ENCODE assay signal across 17 cellular contexts in genomic region chr12:48882972-48883304, GRCh38. TPM values are rescaled to one million over a fixed set of nuclear protein-coding genes. Genes with fewer than 3 reads are reported as not detected.
DNase-seq lines count a peak whose midpoint lies in the region; ATAC-seq and TF ChIP-seq lines count a peak whose summit lies in the region.
"Had no signal": no experiment of that assay in that cellular context is flagged by ENCODE, and none has a peak within 500 bp of the region (broad histone marks: within the 10 kb centered on the region; RNA-seq: fewer than 3 reads in every experiment).

No MANE protein-coding gene starts in this region.

- H3K36me3 Mint-ChIP-seq in H9 (ENCODE audit: insufficient read depth in 1 of 3, low read depth in 3 of 3): no peaks in the 10 kb centered on the region
- H3K36me3 Mint-ChIP-seq: memory B cell had no signal

- peak overlapping the region; percentile 24 for H3K18ac ChIP-seq in H9 (ENCODE audit: insufficient read length, low read depth, low read length)
- H3K18ac ChIP-seq in neuronal stem cell (ENCODE audit: low read length): peak overlapping the region; percentile 92

- no peak overlapping the region for H4K5ac ChIP-seq in H9 (ENCODE audit: insufficient read length, low read depth, low read length)

- H4K20me1 ChIP-seq in H9 (ENCODE audit: control insufficient read depth, insufficient read depth, insufficient read length): no peaks in the 10 kb centered on the region

- H4K8ac ChIP-seq in H9 (replicated peaks; ENCODE audit: insufficient read length, low read depth, low read length) (no peak overlapping the region), neuronal stem cell (ENCODE audit: low read depth, low read length) (no peak overlapping the region)

- no peaks in the 10 kb centered on the region for H3K36me3 ChIP-seq in iPS-20b (ENCODE audit: insufficient read depth, low read depth, low read length)
- no peaks in the 10 kb centered on the region for H3K36me3 ChIP-seq in neuronal stem cell (replicated peaks in 1 of 2; ENCODE audit: control insufficient read depth in 2 of 2, insufficient read depth in 2 of 2, low read length in 2 of 2)
- H3K36me3 ChIP-seq: spleen had no signal

- TF ChIP-seq CTCF in H9 (conservative IDR thresholded peaks at IDR 0.05): no peak

- no peak overlapping the region for H2BK12ac ChIP-seq in H9 (ENCODE audit: insufficient read length, low read depth, low read length)
- H2BK12ac ChIP-seq in neuronal stem cell (ENCODE audit: low read length): peak overlapping the region; percentile 67

- no peak overlapping the region for H3T11ph ChIP-seq in H9 (ENCODE audit: low read length)

- peak overlapping the region in 1 of 2 experiments; percentile 38; a peak in 1 of 5 replicates for H3K4me3 Mint-ChIP-seq in H9
- H3K4me3 Mint-ChIP-seq: memory B cell, T-helper 17 cell had no signal

- H3K9me3 ChIP-seq in H9 (ENCODE audit: control insufficient read depth, low read depth, low read length): no peaks in the 10 kb centered on the region
- H3K9me3 ChIP-seq in iPS-20b (ENCODE audit: insufficient read depth, low read depth, low read length): no peaks in the 10 kb centered on the region
- no peaks in the 10 kb centered on the region for H3K9me3 ChIP-seq in neuronal stem cell (replicated peaks in 1 of 2; ENCODE audit: control insufficient read depth in 2 of 2, insufficient read depth in 1 of 2, low read depth in 1 of 2, low read length in 2 of 2)
- H3K9me3 ChIP-seq: spleen had no signal

- H2AFZ ChIP-seq in H9 (ENCODE audit: low read length): no peak overlapping the region
- H2AFZ ChIP-seq in neuronal stem cell (ENCODE audit: low read length): peak overlapping the region; percentile 79

- H4K91ac ChIP-seq in H9 (ENCODE audit: insufficient read length, low read depth, low read length) (no peak overlapping the region), neuronal stem cell (ENCODE audit: low read depth, low read length, poor library complexity) (no peak overlapping the region)

- no CpG with 5 or more reads among the region's 3 CpGs for WGBS in H9 (ENCODE audit: extremely low coverage, insufficient read length, low lambda C conversion rate)
- WGBS in neuronal stem cell (ENCODE audit: extremely low coverage in 2 of 2, insufficient read length in 2 of 2, insufficient replicate concordance in 1 of 2), 2 donors: no CpG with 5 or more reads among the region's 3 CpGs

- peaks cover 28 to 50% of the 10 kb centered on the region in 2 experiments for H3K4me1 Mint-ChIP-seq in H9

- H2BK15ac ChIP-seq in H9 (ENCODE audit: low read depth, low read length) (no peak overlapping the region), neuronal stem cell (ENCODE audit: low read length) (no peak overlapping the region)

- H3K4me1 ChIP-seq in H9 (ENCODE audit: insufficient read depth, low read length) (peaks cover 4% of the 10 kb centered on the region; the same call in 1 of the 2 replicates), iPS-20b (ENCODE audit: insufficient read depth, low read length) (peaks cover 28% of the 10 kb centered on the region), neuronal stem cell (ENCODE audit: control insufficient read depth in 2 of 2, insufficient read depth in 1 of 2, low read depth in 1 of 2, low read length in 2 of 2) (peaks cover 22 to 29% of the 10 kb centered on the region in 2 donors)

- H3K23ac ChIP-seq in H9 (ENCODE audit: insufficient read length, low read depth, low read length) (no peak overlapping the region), neuronal stem cell (ENCODE audit: low read depth, low read length, poor library complexity) (no peak overlapping the region)

- H3K4me3 ChIP-seq in iPS-20b (ENCODE audit: low read length) (peak overlapping the region; percentile 54), neuronal stem cell (ENCODE audit: low read length in 2 of 2) (peak overlapping the region in 1 of 2 donors; percentile 27)

- no peaks in the 10 kb centered on the region for H3K79me2 ChIP-seq in H9 (ENCODE audit: insufficient read depth, low read length)

- H3K27ac ChIP-seq in H9 (ENCODE audit: insufficient read length, low read depth, low read length) (no peak overlapping the region), angular gyrus (ENCODE audit: low read depth, low read length) (peak overlapping the region; percentile 68), iPS-20b (ENCODE audit: low read length) (no peak overlapping the region), neuronal stem cell (replicated peaks; ENCODE audit: low read length) (peak overlapping the region; percentile 95)
- H3K27ac ChIP-seq: spleen had no signal

- H3K9ac ChIP-seq in H9 (ENCODE audit: extremely low read depth, insufficient read length, low read length) (no peak overlapping the region), iPS-20b (ENCODE audit: low read depth, low read length) (peak overlapping the region; percentile 41; the same call in 1 of the 2 replicates), neuronal stem cell (ENCODE audit: low read depth, low read length, poor library complexity) (no peak overlapping the region)

- H3K27me3 Mint-ChIP-seq in H9 (ENCODE audit: low read depth): peaks cover 17% of the 10 kb centered on the region

- no peak for DNase-seq in H9
- DNase-seq in neuronal stem cell (ENCODE audit: low spot score): no peak
- no peak for DNase-seq in foreskin melanocyte
- DNase-seq in T-helper 2 cell: no peak
- no peak for DNase-seq in activated effector memory CD4-positive, alpha-beta T cell treated with Interleukin-2 at 50 U/mL for 16 hours
- DNase-seq: activated CD4-positive, alpha-beta T cell treated with anti-CD3 and anti-CD28 coated beads for 1 hour; activated CD8-positive, alpha-beta memory T cell treated with anti-CD3 and anti-CD28 coated beads, Interleukin-2, amount 50 U/mL, for 4 hours; activated naive CD4-positive, alpha-beta T cell treated with Interleukin-2 at 50 U/mL for 16 hours; CD8-positive, alpha-beta memory T cell; HCEC 1CT; spleen; stimulated activated naive CD8-positive, alpha-beta T cell treated with anti-CD3 and anti-CD28 coated beads, Interleukin-15, Interleukin-2, amounts not matched to agents 100 U/mL and 50 U/mL, for 24 hours; T-helper 17 cell had no signal

- no peak overlapping the region for H3K56ac ChIP-seq in H9 (ENCODE audit: insufficient read length, low read depth, low read length)

- H3K79me1 ChIP-seq in H9 (ENCODE audit: insufficient read depth, low read depth, low read length, poor library complexity, severe bottlenecking): no peaks in the 10 kb centered on the region
- no peaks in the 10 kb centered on the region for H3K79me1 ChIP-seq in neuronal stem cell (ENCODE audit: low read depth, low read length)

- peak overlapping the region; percentile 14 to 97 (median 58); a peak in 3 of 7 replicates for H3K27ac Mint-ChIP-seq in H9
- H3K27ac Mint-ChIP-seq: CD8-positive, alpha-beta memory T cell; memory B cell; T-helper 17 cell had no signal

- H3K14ac ChIP-seq in H9 (ENCODE audit: insufficient read depth, low read length) (no peak overlapping the region), neuronal stem cell (ENCODE audit: low read length) (no peak overlapping the region)

- no peak overlapping the region for H2BK120ac ChIP-seq in H9 (ENCODE audit: low read depth, low read length, poor library complexity, severe bottlenecking)
- peak overlapping the region; percentile 89 for H2BK120ac ChIP-seq in neuronal stem cell (ENCODE audit: low read depth, low read length)

- H3K4me2 ChIP-seq in H9 (ENCODE audit: insufficient read depth, insufficient read length, low read length) (no peak overlapping the region), neuronal stem cell (ENCODE audit: insufficient read depth, low read length, poor library complexity, severe bottlenecking) (peak overlapping the region; percentile 56)

- H3K27me3 ChIP-seq in H9 (ENCODE audit: insufficient read depth, low read length): no peaks in the 10 kb centered on the region
- no peaks in the 10 kb centered on the region for H3K27me3 ChIP-seq in iPS-20b (ENCODE audit: insufficient read depth, low read length)
- H3K27me3 ChIP-seq in neuronal stem cell (ENCODE audit: control insufficient read depth in 3 of 3, insufficient read depth in 3 of 3, low read depth in 1 of 3, low read length in 3 of 3): no peaks in the 10 kb centered on the region

- no peaks in the 10 kb centered on the region for H3K9me3 Mint-ChIP-seq in H9
- H3K9me3 Mint-ChIP-seq: CD8-positive, alpha-beta memory T cell; memory B cell had no signal

- no peak overlapping the region for H2BK20ac ChIP-seq in H9 (ENCODE audit: low read depth, low read length, poor library complexity, severe bottlenecking)

- no peaks in the 10 kb centered on the region for H3K23me2 ChIP-seq in H9 (ENCODE audit: insufficient read length, low read depth, low read length, poor library complexity, severe bottlenecking)

- ATAC-seq in GM19395 (IDR thresholded peaks at IDR 0.05; ENCODE audit: unreplicated experiment): no peak
- ATAC-seq: T-helper 17 cell had no signal

- H2AK5ac ChIP-seq in H9 (ENCODE audit: insufficient read length, low read length) (no peak overlapping the region), neuronal stem cell (ENCODE audit: low read depth, low read length) (peak overlapping the region; percentile 34)

- H3K4ac ChIP-seq in H9 (ENCODE audit: low read depth, low read length): no peak overlapping the region
- no peak overlapping the region for H3K4ac ChIP-seq in neuronal stem cell (ENCODE audit: low read length)

- no peak overlapping the region for H2BK5ac ChIP-seq in H9 (ENCODE audit: insufficient read length, low read length)
- H2BK5ac ChIP-seq in neuronal stem cell (ENCODE audit: low read length): peak overlapping the region; percentile 82

RNA-seq across cellular contexts. Expression of gene RND1, which starts 17.3 kb away (rescaled TPM):
- 9.5 and 9.7 TPM in 2 replicates for total RNA-seq in H9 (2021)
- 7.0 TPM for polyA plus RNA-seq in neuronal stem cell (2013, experiment 1 of 2)
- 7.1 TPM for polyA plus RNA-seq in neuronal stem cell (2013, experiment 2 of 2)

RNA-seq across cellular contexts. Expression of gene DDX23, which starts 31.0 kb away (rescaled TPM):
- total RNA-seq in H9 (2021): 98.1 and 104 TPM in 2 replicates
- 60.8 TPM for polyA plus RNA-seq in neuronal stem cell (2013, experiment 1 of 2)
- 59.3 TPM for polyA plus RNA-seq in neuronal stem cell (2013, experiment 2 of 2)

RNA-seq across cellular contexts. Expression of gene FKBP11, which starts 42.4 kb away (rescaled TPM):
- 40.8 and 43.6 TPM in 2 replicates for total RNA-seq in H9 (2021)
- 12.1 TPM for polyA plus RNA-seq in neuronal stem cell (2013, experiment 1 of 2)
- polyA plus RNA-seq in neuronal stem cell (2013, experiment 2 of 2): 11.6 TPM

Comparison
In these comparisons a context has a peak if more than half of its experiments do, and no peak if none do; other contexts are left out.
1. H3K27ac ChIP-seq: peak in angular gyrus (single experiment) and neuronal stem cell (single experiment); none in H9 (single experiment) and iPS-20b (single experiment).